In the genomic region with DNA sequence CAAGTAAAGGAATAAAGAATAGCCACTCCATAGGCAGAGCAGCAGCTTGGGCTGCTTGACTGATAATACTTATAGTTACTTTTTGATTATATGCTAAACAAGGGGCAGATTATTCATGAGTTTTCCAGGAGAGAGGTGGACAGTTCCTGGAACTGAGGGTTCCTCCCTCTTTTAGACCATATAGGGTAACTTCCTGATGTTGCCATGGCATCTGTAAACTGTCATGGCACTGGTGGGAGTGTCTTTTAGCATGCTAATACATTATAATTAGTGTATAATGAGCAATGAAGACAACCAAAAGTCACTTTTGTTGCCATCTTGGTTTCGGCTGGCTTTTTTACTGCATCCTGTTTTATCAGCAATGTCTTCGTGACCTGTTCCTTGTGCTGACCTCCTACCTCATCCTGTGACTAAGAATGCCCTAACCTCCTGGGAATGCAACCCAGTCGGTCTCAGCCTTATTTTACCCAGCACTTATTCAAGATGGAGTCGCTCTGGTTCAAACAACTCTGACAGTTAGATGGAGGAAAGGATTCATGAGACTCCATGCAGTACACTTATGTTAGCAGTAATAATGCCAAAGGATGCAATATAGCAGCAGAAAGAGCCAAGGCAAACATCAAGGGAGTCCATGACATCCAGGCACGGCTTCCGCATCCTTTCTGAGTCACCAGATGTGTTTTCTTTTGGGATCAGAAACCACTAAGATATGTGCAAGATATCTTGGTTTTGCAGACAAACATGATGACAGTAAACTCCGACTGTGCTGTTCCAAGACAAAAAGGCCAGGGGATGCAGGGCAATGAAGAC, we compare ENCODE assay signal across 15 cellular contexts. TPM values are rescaled to one million over a fixed set of nuclear protein-coding genes. Genes with fewer than 3 reads are reported as not detected.
DNase-seq lines count a peak whose midpoint lies in the region; ATAC-seq and TF ChIP-seq lines count a peak whose summit lies in the region.
"Had no signal": no experiment of that assay in that cellular context is flagged by ENCODE, and none has a peak within 500 bp of the region (broad histone marks: within the 10 kb centered on the region; RNA-seq: fewer than 3 reads in every experiment).

No MANE protein-coding gene starts in this region.

- H4K20me1 ChIP-seq in osteoblast (ENCODE audit: insufficient read depth, low read length) = no peaks in the 10 kb centered on the region

- TF ChIP-seq CTCF in osteoblast (IDR thresholded peaks at IDR 0.05; ENCODE audit: extremely low read depth, low read depth, low read length) = no peak

- no peak for ATAC-seq in GM19395 (IDR thresholded peaks at IDR 0.05; ENCODE audit: unreplicated experiment)
- ATAC-seq in left colon = no peak

- peaks cover 20% of the 10 kb centered on the region for H3K4me1 ChIP-seq in osteoblast (ENCODE audit: insufficient read depth, low read length)
- H3K4me1 ChIP-seq: spleen had no signal

- no peak overlapping the region for H3K4me3 ChIP-seq in osteoblast (ENCODE audit: insufficient read depth, low read length)
- H3K4me3 ChIP-seq: spleen had no signal

- H3K4me2 ChIP-seq in osteoblast (ENCODE audit: insufficient read depth, low read length) = peak overlapping the region; percentile 34

- H2AFZ ChIP-seq in osteoblast (ENCODE audit: low read length) = peak overlapping the region; percentile 1

- no peaks in the 10 kb centered on the region for H3K36me3 ChIP-seq in osteoblast (ENCODE audit: insufficient read depth, low read length)
- H3K36me3 ChIP-seq: spleen had no signal

- no peaks in the 10 kb centered on the region for H3K79me2 ChIP-seq in osteoblast (ENCODE audit: insufficient read depth, low read length)

- H3K27ac ChIP-seq in osteoblast (ENCODE audit: low read depth, low read length) = peak overlapping the region; percentile 75
- H3K27ac ChIP-seq: spleen had no signal

- no peaks in the 10 kb centered on the region for H3K27me3 ChIP-seq in osteoblast (ENCODE audit: insufficient read depth, low read length)

- intact Hi-C loops in left colon (cut with DNase I, micrococcal nuclease) = no loop called here

- H3K9me3 ChIP-seq in osteoblast (ENCODE audit: low read depth, low read length) = no peaks in the 10 kb centered on the region
- H3K9me3 ChIP-seq: spleen had no signal

- DNase-seq in ELR (ENCODE audit: low read depth) (peak; percentile 90), dedifferentiated amniotic fluid mesenchymal stem cell (ENCODE audit: extremely low spot score) (peak; percentile 73), osteoblast (ENCODE audit: insufficient read length, low spot score, missing footprints) (peak; percentile 88), left colon (no peak)
- DNase-seq in activated CD4-positive, CD25-positive, alpha-beta regulatory T cell (lab: John Stamatoyannopoulos, UW) = no peak
- no peak for DNase-seq in stimulated activated CD4-positive, alpha-beta T cell treated with anti-CD3 and anti-CD28 coated beads, Interleukin-2, amount 100 ng/mL, for 48 hours
- DNase-seq: activated CD4-positive, alpha-beta memory T cell treated with anti-CD3 and anti-CD28 coated beads for 36 hours; Calu3; cortex of kidney had no signal

TF ChIP-seq in PFSK-1, 5 proteins besides CTCF, POLR2A, EP300 and RAD21:
- TF ChIP-seq POLR2AphosphoS5 (IDR thresholded peaks at IDR 0.05; ENCODE audit: low read depth, low read length) = no peak
- peak; percentile 54; the same call in 1 of the 2 replicates for TF ChIP-seq SIN3A (IDR thresholded peaks at IDR 0.05; ENCODE audit: borderline replicate concordance, insufficient read depth, low read length)
TF ChIP-seq in PFSK-1: peak in this region for 1.

RNA-seq across cellular contexts. Expression of gene B4GALNT2, which starts 55.8 kb away (rescaled TPM):
- not detected for polyA plus RNA-seq in PFSK-1 (2012; ENCODE audit: insufficient read length, low read depth)
- total RNA-seq in osteoblast (under 0.01 TPM in 1 of 2 replicates, not detected in the other), left colon (10 to 100 TPM; 45.0 to 99.9 TPM)
- total RNA-seq: activated CD4-positive, alpha-beta memory T cell treated with anti-CD3 and anti-CD28 coated beads for 36 hours; neural crest cell; T-helper 2 cell treated with Interferon-gamma antibody and Interleukin-4, amounts not matched to agents 100 ng/mL and 5 ng/mL, for 36 hours; temporal lobe had no signal
- polyA plus RNA-seq: spleen had no signal

Comparison
In these comparisons a context has a peak if more than half of its experiments do, and no peak if none do; other contexts are left out.
1. DNase-seq: peak in ELR (single experiment), dedifferentiated amniotic fluid mesenchymal stem cell (single experiment) and osteoblast (single experiment); none in activated CD4-positive, CD25-positive, alpha-beta regulatory T cell (0 of 4), stimulated activated CD4-positive, alpha-beta T cell treated with anti-CD3 and anti-CD28 coated beads, Interleukin-2, amount 100 ng/mL, for 48 hours (0 of 2) and left colon (0 of 2).
2. RNA of gene B4GALNT2, which starts 55.8 kb away (total RNA-seq): 45.0 to 99.9 TPM in left colon; under 0.01 TPM in osteoblast; every median in the first group is over 10 times any median in the second.